ENCODE assay signal across 23 cellular contexts in the genomic region with DNA sequence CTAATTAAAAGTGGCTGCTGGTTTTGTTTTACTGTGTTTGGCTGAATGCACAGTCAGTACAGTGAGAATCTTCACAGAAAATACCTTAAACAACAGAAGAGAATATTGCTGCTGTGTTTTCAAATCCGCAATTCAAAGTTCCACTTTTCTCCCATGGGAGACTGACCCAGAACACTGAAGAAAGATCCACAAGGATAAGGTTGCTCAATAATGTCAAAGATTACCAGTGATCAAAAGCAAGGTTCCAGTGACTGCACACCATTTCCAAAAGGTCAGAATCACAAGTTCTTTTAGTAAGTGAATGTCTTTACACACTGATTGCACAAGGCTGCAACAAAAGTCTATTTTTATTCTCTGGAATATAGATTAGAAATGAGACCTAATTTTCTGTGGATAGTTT.
"Had no signal": no experiment of that assay in that cellular context is flagged by ENCODE, and none has a peak within 500 bp of the region (broad histone marks: within the 10 kb centered on the region; RNA-seq: fewer than 3 reads in every experiment).

No MANE protein-coding gene starts in this region.

- ATAC-seq: activated CD8-positive, alpha-beta memory T cell treated with anti-CD3 and anti-CD28 coated beads, Interleukin-2, amount 10 ng/mL, durations not matched to agents 7 days and 5 days; activated CD8-positive, alpha-beta T cell treated with anti-CD3 and anti-CD28 coated beads for 36 hours; activated naive CD4-positive, alpha-beta T cell treated with anti-CD3 and anti-CD28 coated beads, Interleukin-2, amount 50 U/mL, for 72 hours; gastroesophageal sphincter; stimulated activated naive B cell treated with anti-CD40 and anti-IgM and Interleukin-4, amounts not matched to agents 10 μg/mL and 1 μg/mL and 100 μg/mL, for 72 hours had no signal

- DNase-seq: activated B cell treated with CpG ODN at 0.5 μM for 24 hours; activated CD4-positive, alpha-beta T cell treated with anti-CD3 and anti-CD28 coated beads, Interleukin-2, amount 50 U/mL, for 1 hour; activated CD8-positive, alpha-beta memory T cell treated with anti-CD3 and anti-CD28 coated beads, Interleukin-2, amount 10 ng/mL, durations not matched to agents 7 days and 5 days; activated CD8-positive, alpha-beta T cell treated with anti-CD3 and anti-CD28 coated beads for 36 hours; activated naive CD4-positive, alpha-beta T cell; activated T-cell treated with anti-CD3 and anti-CD28 coated beads, Interleukin-2, amount 50 U/mL, for 48 hours; colonic mucosa; effector memory CD4-positive, alpha-beta T cell; erythroblast; left ventricle myocardium inferior; mammary epithelial cell; naive B cell; retina; sigmoid colon; small intestine; stimulated activated naive B cell treated with anti-CD40 and anti-IgM and Interleukin-4, amounts not matched to agents 10 μg/mL and 1 μg/mL and 100 μg/mL, for 72 hours; T-helper 2 cell; tibial artery had no signal

- H3K4me3 ChIP-seq: colonic mucosa, gastroesophageal sphincter, hepatocyte, left ventricle myocardium inferior, sigmoid colon, suprapubic skin, tibial artery had no signal

- H3K27me3 Mint-ChIP-seq: activated B cell treated with CpG ODN at 0.5 μM for 24 hours; activated CD8-positive, alpha-beta memory T cell treated with anti-CD3 and anti-CD28 coated beads, Interleukin-2, amount 10 ng/mL, durations not matched to agents 7 days and 5 days; activated CD8-positive, alpha-beta T cell treated with anti-CD3 and anti-CD28 coated beads for 36 hours; naive B cell; stimulated activated naive B cell treated with anti-CD40 and anti-IgM and Interleukin-4, amounts not matched to agents 10 μg/mL and 1 μg/mL and 100 μg/mL, for 72 hours had no signal

- H3K27ac ChIP-seq: colonic mucosa, gastroesophageal sphincter, hepatocyte, left ventricle myocardium inferior, sigmoid colon, suprapubic skin, tibial artery had no signal

- H3K9me3 Mint-ChIP-seq: activated CD8-positive, alpha-beta T cell treated with anti-CD3 and anti-CD28 coated beads for 36 hours had no signal

- H3K79me2 ChIP-seq: hepatocyte had no signal

- H3K4me2 ChIP-seq: hepatocyte had no signal

- H3K4me1 Mint-ChIP-seq: activated B cell treated with CpG ODN at 0.5 μM for 24 hours; activated CD8-positive, alpha-beta memory T cell treated with anti-CD3 and anti-CD28 coated beads, Interleukin-2, amount 10 ng/mL, durations not matched to agents 7 days and 5 days; naive B cell; stimulated activated naive B cell treated with anti-CD40 and anti-IgM and Interleukin-4, amounts not matched to agents 10 μg/mL and 1 μg/mL and 100 μg/mL, for 72 hours had no signal

- H3K9me3 ChIP-seq: colonic mucosa, gastroesophageal sphincter, sigmoid colon, suprapubic skin, tibial artery had no signal

- H3K36me3 ChIP-seq: colonic mucosa, gastroesophageal sphincter, left ventricle myocardium inferior, suprapubic skin, tibial artery had no signal

- H3K36me3 Mint-ChIP-seq: activated CD8-positive, alpha-beta memory T cell treated with anti-CD3 and anti-CD28 coated beads, Interleukin-2, amount 10 ng/mL, durations not matched to agents 7 days and 5 days; activated naive CD4-positive, alpha-beta T cell treated with anti-CD3 and anti-CD28 coated beads, Interleukin-2, amount 50 U/mL, for 72 hours; naive B cell; stimulated activated naive B cell treated with anti-CD40 and anti-IgM and Interleukin-4, amounts not matched to agents 10 μg/mL and 1 μg/mL and 100 μg/mL, for 72 hours had no signal

- H3K4me1 ChIP-seq: colonic mucosa, left ventricle myocardium inferior, sigmoid colon, suprapubic skin, tibial artery had no signal

- H3K4me3 Mint-ChIP-seq: activated B cell treated with CpG ODN at 0.5 μM for 24 hours; activated CD8-positive, alpha-beta memory T cell treated with anti-CD3 and anti-CD28 coated beads, Interleukin-2, amount 10 ng/mL, durations not matched to agents 7 days and 5 days; activated CD8-positive, alpha-beta T cell treated with anti-CD3 and anti-CD28 coated beads for 36 hours; mesothelial cell of epicardium; naive B cell; stimulated activated naive B cell treated with anti-CD40 and anti-IgM and Interleukin-4, amounts not matched to agents 10 μg/mL and 1 μg/mL and 100 μg/mL, for 72 hours had no signal

- H3K27me3 ChIP-seq: colonic mucosa, gastroesophageal sphincter, hepatocyte, sigmoid colon, suprapubic skin, tibial artery had no signal

- H3K27ac Mint-ChIP-seq: activated B cell treated with CpG ODN at 0.5 μM for 24 hours; activated CD8-positive, alpha-beta memory T cell treated with anti-CD3 and anti-CD28 coated beads, Interleukin-2, amount 10 ng/mL, durations not matched to agents 7 days and 5 days; activated CD8-positive, alpha-beta T cell treated with anti-CD3 and anti-CD28 coated beads for 36 hours; activated naive CD4-positive, alpha-beta T cell treated with anti-CD3 and anti-CD28 coated beads, Interleukin-2, amount 50 U/mL, for 72 hours; mesothelial cell of epicardium; naive B cell; stimulated activated naive B cell treated with anti-CD40 and anti-IgM and Interleukin-4, amounts not matched to agents 10 μg/mL and 1 μg/mL and 100 μg/mL, for 72 hours had no signal

- H2AFZ ChIP-seq: hepatocyte had no signal
